In genomic region chr22:36659762-36660509, GRCh38 we compare ENCODE assay signal across 3 cellular contexts.
TF ChIP-seq lines count a peak whose summit lies in the region.

No MANE protein-coding gene starts in this region.

TF ChIP-seq in Ishikawa, 13 proteins besides CTCF, POLR2A, EP300 and RAD21 (continued from another document):
- TF ChIP-seq REST (IDR thresholded peaks at IDR 0.05; ENCODE audit: low read depth) = no peak
- no peak for TF ChIP-seq MAX (IDR thresholded peaks at IDR 0.05)
- no peak for TF ChIP-seq FOXM1 (IDR thresholded peaks at IDR 0.05; ENCODE audit: borderline replicate concordance, low read depth)
- no peak for TF ChIP-seq EGR1 (IDR thresholded peaks at IDR 0.05)
- TF ChIP-seq USF1 (IDR thresholded peaks at IDR 0.05) = no peak
- 0 out of 2 replicates have a peak, but pooled peaks have one; percentile 33 for TF ChIP-seq ZBTB7A (IDR thresholded peaks at IDR 0.05; ENCODE audit: low read depth)
- TF ChIP-seq NFIC (IDR thresholded peaks at IDR 0.05) = peak; percentile 90
- TF ChIP-seq YY1 (IDR thresholded peaks at IDR 0.05; ENCODE audit: low read depth) = no peak
- TF ChIP-seq TAF1 (IDR thresholded peaks at IDR 0.05; ENCODE audit: low read depth) = no peak
- TF ChIP-seq TEAD4 (IDR thresholded peaks at IDR 0.05) = 0 out of 2 replicates have a peak, but pooled peaks have one; percentile 26

TF ChIP-seq in SK-N-SH treated with all-trans-retinoic acid at 6 μM for 48 hours, 23 proteins besides CTCF, POLR2A, EP300 and RAD21 (continued from another document):
- TF ChIP-seq TSHZ2 (CRISPR knock-in tag; IDR thresholded peaks at IDR 0.05) (no peak), BACH2 (CRISPR knock-in tag; IDR thresholded peaks at IDR 0.05; ENCODE audit: borderline replicate concordance) (no peak), ZFP3 (CRISPR knock-in tag; IDR thresholded peaks at IDR 0.05) (no peak), OSR1 (CRISPR knock-in tag; IDR thresholded peaks at IDR 0.05) (no peak), ZNF565 (CRISPR knock-in tag; conservative IDR thresholded peaks at IDR 0.05; ENCODE audit: low read depth) (no peak), ZC3H10 (CRISPR knock-in tag; IDR thresholded peaks at IDR 0.05) (no peak), POU6F1 (CRISPR knock-in tag; IDR thresholded peaks at IDR 0.05; ENCODE audit: borderline replicate concordance, low read depth) (no peak), ARNTL (CRISPR knock-in tag; IDR thresholded peaks at IDR 0.05; ENCODE audit: borderline replicate concordance, low read depth) (no peak), SNAI2 (CRISPR knock-in tag; IDR thresholded peaks at IDR 0.05) (no peak), CSDC2 (CRISPR knock-in tag; IDR thresholded peaks at IDR 0.05) (no peak), CREB5 (CRISPR knock-in tag; IDR thresholded peaks at IDR 0.05; ENCODE audit: low read depth) (no peak)

TF ChIP-seq in H1, 55 proteins besides CTCF, POLR2A, EP300 and RAD21 (continued from another document):
- TF ChIP-seq E2F6 (IDR thresholded peaks at IDR 0.05) (no peak), SP1 (IDR thresholded peaks at IDR 0.05; ENCODE audit: low read depth, low read length) (no peak), CHD7 (IDR thresholded peaks at IDR 0.05; ENCODE audit: insufficient replicate concordance, low read length) (no peak), RXRA (IDR thresholded peaks at IDR 0.05; ENCODE audit: insufficient read depth, low read depth, low read length) (no peak), TEAD4 (IDR thresholded peaks at IDR 0.05; ENCODE audit: low read depth, low read length) (no peak), KDM1A (IDR thresholded peaks at IDR 0.05; ENCODE audit: borderline replicate concordance, low read length) (no peak), ATF2 (IDR thresholded peaks at IDR 0.05; ENCODE audit: low read length) (no peak)
TF ChIP-seq in H1: peak in this region for 0.
